17 cellular contexts compared by ENCODE assay signal in genomic region chr15:93399121-93399520, GRCh38.
DNase-seq lines count a peak whose midpoint lies in the region; ATAC-seq and TF ChIP-seq lines count a peak whose summit lies in the region.
"Had no signal": no experiment of that assay in that cellular context is flagged by ENCODE, and none has a peak within 500 bp of the region (broad histone marks: within the 10 kb centered on the region; RNA-seq: fewer than 3 reads in every experiment).

No MANE protein-coding gene starts in this region.

- H3K4me3 ChIP-seq in BE2C (ENCODE audit: low read depth, low read length) (no peak overlapping the region), RWPE2 (ENCODE audit: severe bottlenecking) (no peak overlapping the region), PC-3 (ENCODE audit: low read length) (no peak overlapping the region), smooth muscle cell (no peak overlapping the region)
- H3K4me3 ChIP-seq: A549, BLaER1, GM23338 had no signal

- H3K4me1 ChIP-seq in BE2C (peaks cover 7% of the 10 kb centered on the region; the same call in 1 of the 2 replicates), RWPE2 (ENCODE audit: insufficient read depth, poor library complexity, severe bottlenecking) (no peaks in the 10 kb centered on the region), foreskin keratinocyte (no peaks in the 10 kb centered on the region), PC-3 (ENCODE audit: insufficient read depth, low read length) (no peaks in the 10 kb centered on the region), smooth muscle cell (ENCODE audit: low read depth) (no peaks in the 10 kb centered on the region)
- H3K4me1 ChIP-seq: A549 had no signal

- POLR2A ChIA-PET in PC-3 (lab: Charles Lee; ENCODE audit: unreplicated experiment) = no interaction called here

- ATAC-seq in RWPE2 (ENCODE audit: low read depth) (0 out of 3 replicates have a peak, but pooled peaks have one; percentile 31), foreskin keratinocyte (no peak), PC-3 (no peak)
- ATAC-seq: A549; CD8-positive, alpha-beta T cell; GM23338; HepG2 had no signal

- intact Hi-C loops in PC-3 (cut with micrococcal nuclease) = no loop called here

- H4K20me1 ChIP-seq in PC-3 (ENCODE audit: low read length) (no peaks in the 10 kb centered on the region), smooth muscle cell (ENCODE audit: low read depth) (no peaks in the 10 kb centered on the region)
- H4K20me1 ChIP-seq: BLaER1 had no signal

- H3F3A ChIP-seq in PC-3 (ENCODE audit: low read length, unreplicated experiment) (no peaks in the 10 kb centered on the region), smooth muscle cell (ENCODE audit: low read depth) (no peaks in the 10 kb centered on the region)

- no TSS peak for BruUV-seq in PC-3 (replicated peaks; lab: Mats Ljungman, UMichigan)

- peak; percentile 5 for DNase-seq in DMS53 (lab: John Stamatoyannopoulos, UW)
- no peak for DNase-seq in DMS53 treated with DMSO at 0.1 percent for 48 hours (lab: John Stamatoyannopoulos, UW; ENCODE audit: unreplicated experiment)
- DNase-seq in BE2C = no peak
- no peak for DNase-seq in RWPE2 (ENCODE audit: low spot score)
- no peak for DNase-seq in foreskin keratinocyte
- no peak for DNase-seq in PC-3
- no peak for DNase-seq in NCI-H774 (lab: John Stamatoyannopoulos, UW)
- no peak for DNase-seq in smooth muscle cell (lab: John Stamatoyannopoulos, UW; ENCODE audit: unreplicated experiment)
- DNase-seq: AML-193; Calu3; CD8-positive, alpha-beta T cell; HCEC 1CT had no signal

- H3K9me2 ChIP-seq in PC-3 (replicated peaks; ENCODE audit: low read length) = no peaks in the 10 kb centered on the region

- H3K79me2 ChIP-seq in PC-3 (ENCODE audit: low read length) = no peaks in the 10 kb centered on the region
- H3K79me2 ChIP-seq in smooth muscle cell (ENCODE audit: low read depth) = no peaks in the 10 kb centered on the region

- H3K4me2 ChIP-seq in PC-3 (ENCODE audit: low read length) (no peak overlapping the region), smooth muscle cell (no peak overlapping the region)
- H3K4me2 ChIP-seq: A549, BLaER1, GM23338 had no signal

- H3K9ac ChIP-seq in PC-3 (ENCODE audit: low read length) = no peak overlapping the region
- no peak overlapping the region for H3K9ac ChIP-seq in smooth muscle cell (ENCODE audit: low read depth)
- H3K9ac ChIP-seq: BLaER1 had no signal

- peak; percentile 23 for TF ChIP-seq CTCF in BE2C (IDR thresholded peaks at IDR 0.05; ENCODE audit: low read depth, low read length)
- TF ChIP-seq CTCF in RWPE2 (IDR thresholded peaks at IDR 0.05; ENCODE audit: poor library complexity, severe bottlenecking) = no peak
- TF ChIP-seq CTCF in foreskin keratinocyte (conservative IDR thresholded peaks at IDR 0.05) = peak; percentile 30
- no peak for TF ChIP-seq CTCF in PC-3 (conservative IDR thresholded peaks at IDR 0.05; ENCODE audit: low read depth, low read length)
- TF ChIP-seq CTCF in smooth muscle cell (IDR thresholded peaks at IDR 0.05; ENCODE audit: borderline replicate concordance, insufficient read depth, poor library complexity, severe bottlenecking) = no peak

- 84% methylated on average over 3 of the region's 3 CpGs for WGBS in smooth muscle cell (ENCODE audit: low lambda C conversion rate)

- H3K9me3 ChIP-seq in BE2C (no peaks in the 10 kb centered on the region; the same call in 1 of the 2 replicates), RWPE2 (ENCODE audit: severe bottlenecking) (no peaks in the 10 kb centered on the region), PC-3 (ENCODE audit: low read length) (no peaks in the 10 kb centered on the region), smooth muscle cell (replicated peaks; ENCODE audit: low read depth) (no peaks in the 10 kb centered on the region)
- H3K9me3 ChIP-seq: A549 had no signal

- H2AFZ ChIP-seq in PC-3 (ENCODE audit: low read length) (no peak overlapping the region), smooth muscle cell (ENCODE audit: low read depth) (no peak overlapping the region)
- H2AFZ ChIP-seq: GM23338 had no signal

- H3K27ac ChIP-seq in RWPE2 (ENCODE audit: poor library complexity, severe bottlenecking) (no peak overlapping the region), foreskin keratinocyte (no peak overlapping the region), PC-3 (ENCODE audit: low read length) (no peak overlapping the region), smooth muscle cell (ENCODE audit: low read depth) (no peak overlapping the region)
- H3K27ac ChIP-seq: 22Rv1, A549, BLaER1 had no signal

- H3K27me3 ChIP-seq in BE2C = no peaks in the 10 kb centered on the region
- H3K27me3 ChIP-seq in RWPE2 (ENCODE audit: insufficient read depth, poor library complexity, severe bottlenecking) = peaks cover 3% of the 10 kb centered on the region
- H3K27me3 ChIP-seq in foreskin keratinocyte = no peaks in the 10 kb centered on the region
- H3K27me3 ChIP-seq in PC-3 (ENCODE audit: low read length) = no peaks in the 10 kb centered on the region
- H3K27me3 ChIP-seq in smooth muscle cell (ENCODE audit: low read depth) = no peaks in the 10 kb centered on the region
- H3K27me3 ChIP-seq: BLaER1 had no signal

- H3K36me3 ChIP-seq in BE2C = no peaks in the 10 kb centered on the region
- H3K36me3 ChIP-seq in RWPE2 (ENCODE audit: low read depth) = no peaks in the 10 kb centered on the region
- no peaks in the 10 kb centered on the region for H3K36me3 ChIP-seq in PC-3 (ENCODE audit: low read depth, low read length)
- no peaks in the 10 kb centered on the region for H3K36me3 ChIP-seq in smooth muscle cell (ENCODE audit: low read depth)
- H3K36me3 ChIP-seq: BLaER1 had no signal

- CTCF ChIA-PET in PC-3 (lab: Charles Lee) = no interaction called here

Comparison
In these comparisons a context has a peak if more than half of its experiments do, and no peak if none do; other contexts are left out.
1. CTCF ChIP-seq: peak in BE2C (single experiment) and foreskin keratinocyte (single experiment); none in RWPE2 (single experiment), PC-3 (single experiment) and smooth muscle cell (single experiment).